ENCODE assay signal across 12 cellular contexts in the genomic region with DNA sequence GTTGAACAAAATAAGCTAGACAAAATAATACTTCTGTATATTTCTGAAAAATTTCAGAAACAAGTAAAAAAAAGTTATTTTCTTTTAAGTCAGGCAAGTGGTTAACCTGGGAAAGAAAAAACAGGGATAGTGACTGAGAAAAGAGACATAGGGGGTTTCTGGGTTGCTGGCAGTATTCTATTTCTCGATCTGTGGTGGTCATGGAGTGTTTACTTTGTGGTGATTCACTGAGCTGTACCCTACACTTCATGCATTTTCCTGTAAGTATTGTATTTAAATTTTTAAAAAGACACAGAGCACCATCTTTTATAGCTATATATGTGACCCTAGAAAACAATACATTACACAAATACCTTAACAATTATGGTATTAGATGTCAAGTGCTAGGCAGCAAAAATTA. TPM values are rescaled to one million over a fixed set of nuclear protein-coding genes. Genes with fewer than 3 reads are reported as not detected.
DNase-seq lines count a peak whose midpoint lies in the region; ATAC-seq, FAIRE-seq and TF ChIP-seq lines count a peak whose summit lies in the region.
"Had no signal": no experiment of that assay in that cellular context is flagged by ENCODE, and none has a peak within 500 bp of the region (broad histone marks: within the 10 kb centered on the region; RNA-seq: fewer than 3 reads in every experiment).

No MANE protein-coding gene starts in this region.

- no peaks in the 10 kb centered on the region for H3K27me3 Mint-ChIP-seq in activated CD4-positive, alpha-beta T cell treated with anti-CD3 and anti-CD28 coated beads for 36 hours

- no peaks in the 10 kb centered on the region for H3K27me3 ChIP-seq in brain microvascular endothelial cell (replicated peaks)

- no peak for TF ChIP-seq EP300 in A549 (IDR thresholded peaks at IDR 0.05)

- H3K9me3 Mint-ChIP-seq in activated CD4-positive, alpha-beta T cell treated with anti-CD3 and anti-CD28 coated beads for 36 hours (ENCODE audit: low read depth), result no peaks in the 10 kb centered on the region

- no peak for TF ChIP-seq POLR2A in A549 (IDR thresholded peaks at IDR 0.05; ENCODE audit: low read length)

- H3K4me3 Mint-ChIP-seq in activated CD4-positive, alpha-beta T cell treated with anti-CD3 and anti-CD28 coated beads for 36 hours, result no peak overlapping the region

- H3K4me2 ChIP-seq in A549, result peak overlapping the region; percentile 53
- H3K4me2 ChIP-seq: KMS-11 had no signal

- peaks cover 38% of the 10 kb centered on the region for H3K4me1 Mint-ChIP-seq in activated CD4-positive, alpha-beta T cell treated with anti-CD3 and anti-CD28 coated beads for 36 hours

- 3% methylated on average over 1 of the region's 1 CpG for WGBS in A549 (ENCODE audit: missing lambda C conversion rate)

- in situ Hi-C loops in brain microvascular endothelial cell (cut with HindIII; ENCODE audit: low pct_ligation_motif_present, low sequenced_read_pairs), result no loop called here

- POLR2A ChIA-PET in A549 (lab: Yijun Ruan, JAX), result no interaction called here
- POLR2A ChIA-PET in activated CD4-positive, alpha-beta T cell treated with anti-CD3 and anti-CD28 coated beads for 36 hours (lab: Charles Lee), result no interaction called here

- TF ChIP-seq RAD21 in A549 (conservative IDR thresholded peaks at IDR 0.05 in 1 of 2, IDR thresholded peaks at IDR 0.05 in 1 of 2), result no peak

- H3K27ac ChIP-seq in A549 (no peak overlapping the region), brain microvascular endothelial cell (no peak overlapping the region)
- H3K27ac ChIP-seq: KMS-11 had no signal

- no peaks in the 10 kb centered on the region for H3K36me3 ChIP-seq in brain microvascular endothelial cell (replicated peaks)

- CTCF ChIA-PET in A549 (lab: Yijun Ruan, JAX), result interaction anchor here (0.6 to 1.8 kb wide), 3 partner anchors 8 to 830 kb away, joined by 3 to 7 read pairs (median 3); no protein-coding TSS in a partner anchor
- CTCF ChIA-PET in activated CD4-positive, alpha-beta T cell treated with anti-CD3 and anti-CD28 coated beads for 36 hours (lab: Charles Lee), result interaction anchor here (0.6 kb wide), 1 partner anchor 116 kb away, joined by 3 read pairs; no protein-coding TSS in a partner anchor

- no peak for ATAC-seq in A549
- no peak for ATAC-seq in activated CD4-positive, alpha-beta T cell treated with anti-CD3 and anti-CD28 coated beads for 36 hours
- ATAC-seq: HepG2 had no signal

- no peak overlapping the region for H3K27ac Mint-ChIP-seq in activated CD4-positive, alpha-beta T cell treated with anti-CD3 and anti-CD28 coated beads for 36 hours

- peaks cover 20% of the 10 kb centered on the region for H3K36me3 Mint-ChIP-seq in activated CD4-positive, alpha-beta T cell treated with anti-CD3 and anti-CD28 coated beads for 36 hours (ENCODE audit: low read depth)

- H3K4me3 ChIP-seq in A549 (no peak overlapping the region), brain microvascular endothelial cell (ENCODE audit: low read depth, low read length) (no peak overlapping the region)

- peaks cover 4% of the 10 kb centered on the region; the same call in 2 of the 3 replicates for H3K9me3 ChIP-seq in A549

- no peak for DNase-seq in A549 (ENCODE audit: low read depth in 1 of 2, low spot score in 1 of 2)
- DNase-seq in HT1080 (ENCODE audit: low read depth), result peak; percentile 55
- DNase-seq in brain microvascular endothelial cell, result peak; percentile 34
- DNase-seq in kidney glomerular epithelial cell (lab: John Stamatoyannopoulos, UW), result peak; percentile 18
- DNase-seq in activated CD4-positive, alpha-beta T cell treated with anti-CD3 and anti-CD28 coated beads for 36 hours, result no peak
- no peak for DNase-seq in NCI-H82 (lab: John Stamatoyannopoulos, UW)
- no peak for DNase-seq in AG08395 (ENCODE audit: low spot score)
- DNase-seq: NCI-H1048, NCI-H1436 treated with DMSO at 0.1 percent for 48 hours had no signal

- intact Hi-C loops in activated CD4-positive, alpha-beta T cell treated with anti-CD3 and anti-CD28 coated beads for 36 hours (cut with DNase I, micrococcal nuclease), result loop anchor here (2.0 to 10.0 kb wide), 5 partner anchors 116 to 385 kb away; no protein-coding TSS in a partner anchor

- H3K4me1 ChIP-seq in A549, result peaks cover 21% of the 10 kb centered on the region

- FAIRE-seq in A549 (lab: Jason Lieb, UNC), result no peak
- FAIRE-seq: H1, HepG2 had no signal

- no peak for TF ChIP-seq CTCF in A549 (IDR thresholded peaks at IDR 0.05)
- TF ChIP-seq CTCF in brain microvascular endothelial cell (IDR thresholded peaks at IDR 0.05; ENCODE audit: low read depth, low read length, missing control alignments), result no peak

TF ChIP-seq in A549, 52 proteins besides CTCF, POLR2A, EP300 and RAD21 (continues in another document):
- TF ChIP-seq, protein P1, sequence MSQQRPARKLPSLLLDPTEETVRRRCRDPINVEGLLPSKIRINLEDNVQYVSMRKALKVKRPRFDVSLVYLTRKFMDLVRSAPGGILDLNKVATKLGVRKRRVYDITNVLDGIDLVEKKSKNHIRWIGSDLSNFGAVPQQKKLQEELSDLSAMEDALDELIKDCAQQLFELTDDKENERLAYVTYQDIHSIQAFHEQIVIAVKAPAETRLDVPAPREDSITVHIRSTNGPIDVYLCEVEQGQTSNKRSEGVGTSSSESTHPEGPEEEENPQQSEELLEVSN (IDR thresholded peaks at IDR 0.05; ENCODE audit: borderline replicate concordance, low read depth), result no peak
- TF ChIP-seq, protein P2, sequence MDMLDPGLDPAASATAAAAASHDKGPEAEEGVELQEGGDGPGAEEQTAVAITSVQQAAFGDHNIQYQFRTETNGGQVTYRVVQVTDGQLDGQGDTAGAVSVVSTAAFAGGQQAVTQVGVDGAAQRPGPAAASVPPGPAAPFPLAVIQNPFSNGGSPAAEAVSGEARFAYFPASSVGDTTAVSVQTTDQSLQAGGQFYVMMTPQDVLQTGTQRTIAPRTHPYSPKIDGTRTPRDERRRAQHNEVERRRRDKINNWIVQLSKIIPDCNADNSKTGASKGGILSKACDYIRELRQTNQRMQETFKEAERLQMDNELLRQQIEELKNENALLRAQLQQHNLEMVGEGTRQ (IDR thresholded peaks at IDR 0.05), result no peak
- no peak for TF ChIP-seq POLR2AphosphoS2 (conservative IDR thresholded peaks at IDR 0.05; ENCODE audit: low read length)
- no peak for TF ChIP-seq ZNF302 (CRISPR knock-in tag; IDR thresholded peaks at IDR 0.05)
- no peak for TF ChIP-seq ESRRA (IDR thresholded peaks at IDR 0.05; ENCODE audit: borderline replicate concordance, low read length)
- TF ChIP-seq ZSCAN20 (CRISPR knock-in tag; IDR thresholded peaks at IDR 0.05), result no peak
- TF ChIP-seq KDM1A (IDR thresholded peaks at IDR 0.05; ENCODE audit: low read depth), result no peak
- TF ChIP-seq, protein P3, sequence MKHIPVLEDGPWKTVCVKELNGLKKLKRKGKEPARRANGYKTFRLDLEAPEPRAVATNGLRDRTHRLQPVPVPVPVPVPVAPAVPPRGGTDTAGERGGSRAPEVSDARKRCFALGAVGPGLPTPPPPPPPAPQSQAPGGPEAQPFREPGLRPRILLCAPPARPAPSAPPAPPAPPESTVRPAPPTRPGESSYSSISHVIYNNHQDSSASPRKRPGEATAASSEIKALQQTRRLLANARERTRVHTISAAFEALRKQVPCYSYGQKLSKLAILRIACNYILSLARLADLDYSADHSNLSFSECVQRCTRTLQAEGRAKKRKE (CRISPR knock-in tag; IDR thresholded peaks at IDR 0.05; ENCODE audit: low read depth), result no peak
- TF ChIP-seq, protein P4, sequence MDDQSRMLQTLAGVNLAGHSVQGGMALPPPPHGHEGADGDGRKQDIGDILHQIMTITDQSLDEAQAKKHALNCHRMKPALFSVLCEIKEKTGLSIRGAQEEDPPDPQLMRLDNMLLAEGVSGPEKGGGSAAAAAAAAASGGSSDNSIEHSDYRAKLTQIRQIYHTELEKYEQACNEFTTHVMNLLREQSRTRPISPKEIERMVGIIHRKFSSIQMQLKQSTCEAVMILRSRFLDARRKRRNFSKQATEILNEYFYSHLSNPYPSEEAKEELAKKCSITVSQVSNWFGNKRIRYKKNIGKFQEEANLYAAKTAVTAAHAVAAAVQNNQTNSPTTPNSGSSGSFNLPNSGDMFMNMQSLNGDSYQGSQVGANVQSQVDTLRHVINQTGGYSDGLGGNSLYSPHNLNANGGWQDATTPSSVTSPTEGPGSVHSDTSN (IDR thresholded peaks at IDR 0.05), result no peak
- TF ChIP-seq CEBPB (IDR thresholded peaks at IDR 0.05), result no peak
- TF ChIP-seq, protein P5, sequence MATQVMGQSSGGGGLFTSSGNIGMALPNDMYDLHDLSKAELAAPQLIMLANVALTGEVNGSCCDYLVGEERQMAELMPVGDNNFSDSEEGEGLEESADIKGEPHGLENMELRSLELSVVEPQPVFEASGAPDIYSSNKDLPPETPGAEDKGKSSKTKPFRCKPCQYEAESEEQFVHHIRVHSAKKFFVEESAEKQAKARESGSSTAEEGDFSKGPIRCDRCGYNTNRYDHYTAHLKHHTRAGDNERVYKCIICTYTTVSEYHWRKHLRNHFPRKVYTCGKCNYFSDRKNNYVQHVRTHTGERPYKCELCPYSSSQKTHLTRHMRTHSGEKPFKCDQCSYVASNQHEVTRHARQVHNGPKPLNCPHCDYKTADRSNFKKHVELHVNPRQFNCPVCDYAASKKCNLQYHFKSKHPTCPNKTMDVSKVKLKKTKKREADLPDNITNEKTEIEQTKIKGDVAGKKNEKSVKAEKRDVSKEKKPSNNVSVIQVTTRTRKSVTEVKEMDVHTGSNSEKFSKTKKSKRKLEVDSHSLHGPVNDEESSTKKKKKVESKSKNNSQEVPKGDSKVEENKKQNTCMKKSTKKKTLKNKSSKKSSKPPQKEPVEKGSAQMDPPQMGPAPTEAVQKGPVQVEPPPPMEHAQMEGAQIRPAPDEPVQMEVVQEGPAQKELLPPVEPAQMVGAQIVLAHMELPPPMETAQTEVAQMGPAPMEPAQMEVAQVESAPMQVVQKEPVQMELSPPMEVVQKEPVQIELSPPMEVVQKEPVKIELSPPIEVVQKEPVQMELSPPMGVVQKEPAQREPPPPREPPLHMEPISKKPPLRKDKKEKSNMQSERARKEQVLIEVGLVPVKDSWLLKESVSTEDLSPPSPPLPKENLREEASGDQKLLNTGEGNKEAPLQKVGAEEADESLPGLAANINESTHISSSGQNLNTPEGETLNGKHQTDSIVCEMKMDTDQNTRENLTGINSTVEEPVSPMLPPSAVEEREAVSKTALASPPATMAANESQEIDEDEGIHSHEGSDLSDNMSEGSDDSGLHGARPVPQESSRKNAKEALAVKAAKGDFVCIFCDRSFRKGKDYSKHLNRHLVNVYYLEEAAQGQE (IDR thresholded peaks at IDR 0.05), result no peak

RNA-seq across cellular contexts. Expression of a gene that starts 58.2 kb away (rescaled TPM):
- polyA plus RNA-seq in A549 (2011; rRNA removed), result 21.4 and 24.9 TPM in 2 replicates
- 3.5 and 4.4 TPM in 2 replicates for polyA plus RNA-seq in A549 (2012; cell fraction: cytosol; rRNA removed)
- polyA plus RNA-seq in A549 (2012; cell fraction: nucleus; rRNA removed), result 2.9 and 5.3 TPM in 2 replicates
- polyA plus RNA-seq in A549 (2017; fragmentation: RNase III; extraction: RNeasy Plus Mini Kit Qiagen cat#74134 plus additional on column Dnase treatment), result 14.8 to 17.1 TPM (median 16.0 TPM) in 3 replicates
- 31.5 and 32.7 TPM in 2 replicates for polyA minus RNA-seq in A549 (2011; rRNA and poly(A)+ RNA removed)
- total RNA-seq in HT1080 (2014; rRNA removed; shearing (Covaris generic)), result 32.4 and 35.3 TPM in 2 replicates
- polyA plus RNA-seq in HT1080 (2015; cell fraction: cytosol; rRNA removed), result 20.2 and 27.9 TPM in 2 replicates
- 31.9 and 39.7 TPM in 2 replicates for polyA plus RNA-seq in HT1080 (2015; cell fraction: nucleus; rRNA removed)
- total RNA-seq in activated CD4-positive, alpha-beta T cell treated with anti-CD3 and anti-CD28 coated beads for 36 hours, result 10 to 100 TPM; 36.8 to 46.0 TPM

Comparison
In these comparisons a context has a peak if more than half of its experiments do, and no peak if none do; other contexts are left out.
1. DNase-seq: peak in HT1080 (single experiment), brain microvascular endothelial cell (single experiment) and kidney glomerular epithelial cell (single experiment); none in A549 (0 of 2), activated CD4-positive, alpha-beta T cell treated with anti-CD3 and anti-CD28 coated beads for 36 hours (single experiment), NCI-H82 (single experiment) and AG08395 (single experiment).